22 cellular contexts compared by ENCODE assay signal in the genomic region with DNA sequence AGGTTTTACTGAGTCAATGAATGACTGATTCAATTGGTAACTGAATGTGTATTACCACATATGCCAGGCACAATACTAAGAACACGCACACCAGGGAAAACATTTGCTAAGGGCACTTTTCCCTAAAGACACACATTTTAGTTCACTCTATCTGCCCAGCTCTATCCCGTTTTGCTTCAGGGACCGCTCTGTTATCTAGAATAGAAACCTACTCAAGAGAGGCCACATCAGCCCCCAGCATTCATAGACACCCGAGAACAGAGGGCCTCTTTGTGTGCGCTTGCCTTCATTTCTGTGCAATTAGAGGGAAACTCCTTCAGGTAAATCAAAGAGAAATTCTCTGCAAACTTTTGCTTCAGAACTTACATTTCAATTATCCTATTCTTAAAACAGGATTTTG. TPM values are rescaled to one million over a fixed set of nuclear protein-coding genes. Genes with fewer than 3 reads are reported as not detected.
A peak's percentile ranks its signal among the peaks of the same experiment; 100 is the strongest.
DNase-seq lines count a peak whose midpoint lies in the region; ATAC-seq and TF ChIP-seq lines count a peak whose summit lies in the region.
"Had no signal": no experiment of that assay in that cellular context is flagged by ENCODE, and none has a peak within 500 bp of the region (broad histone marks: within the 10 kb centered on the region; RNA-seq: fewer than 3 reads in every experiment).

No MANE protein-coding gene starts in this region.

- DNase-seq in GM23338 (ENCODE audit: low spot score) (no peak), left kidney (ENCODE audit: low read depth, low spot score) (peak; percentile 34), testis (peak; percentile 37), NCI-H1105 (lab: John Stamatoyannopoulos, UW) (no peak), COR-L47 (lab: John Stamatoyannopoulos, UW) (no peak)
- DNase-seq: Caco-2; CD4-positive, CD25-positive, alpha-beta regulatory T cell; DMS 273 treated with DMSO at 0.1 percent for 48 hours; DMS79 treated with DMSO at 0.1 percent for 48 hours; H7; NCI-H1417 treated with DMSO at 0.1 percent for 48 hours; NCI-H187; PC-9; RPMI8226; SHP77 had no signal

- no peaks in the 10 kb centered on the region; the same call in 2 of the 3 replicates for H3K9me3 Mint-ChIP-seq in GM23338
- H3K9me3 Mint-ChIP-seq: CD4-positive, CD25-positive, alpha-beta regulatory T cell; IgD-negative memory B cell had no signal

- 0 out of 2 replicates have a peak overlapping the region, but pooled peaks have one; percentile 1 for H3K27ac Mint-ChIP-seq in GM23338
- H3K27ac Mint-ChIP-seq: B cell; CD4-positive, CD25-positive, alpha-beta regulatory T cell; IgD-negative memory B cell had no signal

- H3K9ac ChIP-seq in HUES64 (ENCODE audit: low read depth, low read length): no peak overlapping the region

- H3K4me3 Mint-ChIP-seq in GM23338: no peak overlapping the region
- H3K4me3 Mint-ChIP-seq: B cell; CD4-positive, CD25-positive, alpha-beta regulatory T cell; IgD-negative memory B cell had no signal

- H3K27me3 ChIP-seq in GM23338 (ENCODE audit: insufficient read depth): no peaks in the 10 kb centered on the region
- H3K27me3 ChIP-seq in HUES64 (ENCODE audit: insufficient read depth, low read length): no peaks in the 10 kb centered on the region
- H3K27me3 ChIP-seq in testis: no peaks in the 10 kb centered on the region

- no peaks in the 10 kb centered on the region for H3K36me3 ChIP-seq in GM23338 (ENCODE audit: insufficient read depth)
- no peaks in the 10 kb centered on the region for H3K36me3 ChIP-seq in HUES64 (ENCODE audit: insufficient read depth, low read length)
- no peaks in the 10 kb centered on the region for H3K36me3 ChIP-seq in testis (ENCODE audit: low read depth, missing control alignments)

- no peaks in the 10 kb centered on the region for H3K79me2 ChIP-seq in GM23338 (replicated peaks; ENCODE audit: insufficient read depth)

- H3K4me2 ChIP-seq in GM23338: no peak overlapping the region
- H3K4me2 ChIP-seq: A549, PC-9 had no signal

- intact Hi-C loops in testis (cut with DNase I; ENCODE audit: low total_unique reads): no loop called here

- no peak overlapping the region for H3K27ac ChIP-seq in GM23338 (ENCODE audit: low read depth)
- peak overlapping the region; percentile 22; the same call in 1 of the 2 replicates for H3K27ac ChIP-seq in HUES64 (ENCODE audit: low read depth, low read length)
- H3K27ac ChIP-seq in testis: peak overlapping the region in 1 of 2 donors; percentile 1
- H3K27ac ChIP-seq: A549, PC-9, SK-N-MC had no signal

- WGBS in HUES64: 93% methylated on average over 5 of the region's 5 CpGs
- 66 to 69% methylated on average over 5 of the region's 5 CpGs for whole genome bisulfite sequencing in testis, 2 donors

- no peak overlapping the region for H2AFZ ChIP-seq in GM23338
- H2AFZ ChIP-seq: PC-9 had no signal

- ATAC-seq in GM23338 (no peak), GM18867 (IDR thresholded peaks at IDR 0.05; ENCODE audit: unreplicated experiment) (no peak)
- ATAC-seq: A549, GM12878 had no signal

- H3K9me2 ChIP-seq in GM23338 (ENCODE audit: insufficient read depth): no peaks in the 10 kb centered on the region

- H3F3A ChIP-seq in GM23338 (replicated peaks; ENCODE audit: low read depth): no peaks in the 10 kb centered on the region

- H3K4me3 ChIP-seq in GM23338 (no peak overlapping the region), HUES64 (ENCODE audit: low read length) (no peak overlapping the region), testis (no peak overlapping the region)
- H3K4me3 ChIP-seq: A549, GM12878, PC-9, SK-N-MC had no signal

- H3K4me1 Mint-ChIP-seq in GM23338: peaks cover 24% of the 10 kb centered on the region

- H4K20me1 ChIP-seq in GM23338 (replicated peaks; ENCODE audit: insufficient read depth): no peaks in the 10 kb centered on the region

- H3K36me3 Mint-ChIP-seq in GM23338 (ENCODE audit: low read depth): no peaks in the 10 kb centered on the region
- H3K36me3 Mint-ChIP-seq: CD4-positive, CD25-positive, alpha-beta regulatory T cell had no signal

- TF ChIP-seq CTCF in GM23338 (conservative IDR thresholded peaks at IDR 0.05; ENCODE audit: low read depth in 2 of 2) (no peak), testis (IDR thresholded peaks at IDR 0.05) (no peak)

- no peak for TF ChIP-seq POLR2A in testis (IDR thresholded peaks at IDR 0.05)

- H3K9me3 ChIP-seq in HUES64 (ENCODE audit: insufficient read depth, low read depth, low read length): no peaks in the 10 kb centered on the region
- H3K9me3 ChIP-seq in testis: no peaks in the 10 kb centered on the region
- H3K9me3 ChIP-seq: A549, Caco-2 had no signal

- H3K4me1 ChIP-seq in GM23338 (ENCODE audit: insufficient read depth): peaks cover 6% of the 10 kb centered on the region; the same call in 1 of the 2 replicates
- H3K4me1 ChIP-seq in HUES64 (ENCODE audit: insufficient read depth, low read length): peaks cover 11% of the 10 kb centered on the region
- H3K4me1 ChIP-seq in testis: no peaks in the 10 kb centered on the region
- H3K4me1 ChIP-seq: A549, Caco-2 had no signal

- H3K27me3 Mint-ChIP-seq in GM23338 (ENCODE audit: insufficient read depth, low read depth, poor library complexity): no peaks in the 10 kb centered on the region
- H3K27me3 Mint-ChIP-seq: B cell; CD4-positive, CD25-positive, alpha-beta regulatory T cell had no signal

TF ChIP-seq in GM23338, 12 proteins besides CTCF, POLR2A, EP300 and RAD21:
- TF ChIP-seq CREB1 (CRISPR knock-in tag; IDR thresholded peaks at IDR 0.05; ENCODE audit: low read depth): no peak
- no peak for TF ChIP-seq JUNB (IDR thresholded peaks at IDR 0.05; ENCODE audit: unreplicated experiment)
- TF ChIP-seq, protein P1, sequence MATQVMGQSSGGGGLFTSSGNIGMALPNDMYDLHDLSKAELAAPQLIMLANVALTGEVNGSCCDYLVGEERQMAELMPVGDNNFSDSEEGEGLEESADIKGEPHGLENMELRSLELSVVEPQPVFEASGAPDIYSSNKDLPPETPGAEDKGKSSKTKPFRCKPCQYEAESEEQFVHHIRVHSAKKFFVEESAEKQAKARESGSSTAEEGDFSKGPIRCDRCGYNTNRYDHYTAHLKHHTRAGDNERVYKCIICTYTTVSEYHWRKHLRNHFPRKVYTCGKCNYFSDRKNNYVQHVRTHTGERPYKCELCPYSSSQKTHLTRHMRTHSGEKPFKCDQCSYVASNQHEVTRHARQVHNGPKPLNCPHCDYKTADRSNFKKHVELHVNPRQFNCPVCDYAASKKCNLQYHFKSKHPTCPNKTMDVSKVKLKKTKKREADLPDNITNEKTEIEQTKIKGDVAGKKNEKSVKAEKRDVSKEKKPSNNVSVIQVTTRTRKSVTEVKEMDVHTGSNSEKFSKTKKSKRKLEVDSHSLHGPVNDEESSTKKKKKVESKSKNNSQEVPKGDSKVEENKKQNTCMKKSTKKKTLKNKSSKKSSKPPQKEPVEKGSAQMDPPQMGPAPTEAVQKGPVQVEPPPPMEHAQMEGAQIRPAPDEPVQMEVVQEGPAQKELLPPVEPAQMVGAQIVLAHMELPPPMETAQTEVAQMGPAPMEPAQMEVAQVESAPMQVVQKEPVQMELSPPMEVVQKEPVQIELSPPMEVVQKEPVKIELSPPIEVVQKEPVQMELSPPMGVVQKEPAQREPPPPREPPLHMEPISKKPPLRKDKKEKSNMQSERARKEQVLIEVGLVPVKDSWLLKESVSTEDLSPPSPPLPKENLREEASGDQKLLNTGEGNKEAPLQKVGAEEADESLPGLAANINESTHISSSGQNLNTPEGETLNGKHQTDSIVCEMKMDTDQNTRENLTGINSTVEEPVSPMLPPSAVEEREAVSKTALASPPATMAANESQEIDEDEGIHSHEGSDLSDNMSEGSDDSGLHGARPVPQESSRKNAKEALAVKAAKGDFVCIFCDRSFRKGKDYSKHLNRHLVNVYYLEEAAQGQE (IDR thresholded peaks at IDR 0.05; ENCODE audit: unreplicated experiment): no peak
- TF ChIP-seq EZH2 (IDR thresholded peaks at IDR 0.05; ENCODE audit: low read depth, unreplicated experiment): no peak
- TF ChIP-seq ZNF114 (CRISPR knock-in tag; IDR thresholded peaks at IDR 0.05): no peak
- TF ChIP-seq ZNF331 (CRISPR knock-in tag; IDR thresholded peaks at IDR 0.05; ENCODE audit: low read depth): no peak
- no peak for TF ChIP-seq POLR2AphosphoS5 (IDR thresholded peaks at IDR 0.05; ENCODE audit: low read depth)
- no peak for TF ChIP-seq EZH2phosphoT487 (IDR thresholded peaks at IDR 0.05; ENCODE audit: unreplicated experiment)

RNA-seq across cellular contexts. Expression of a gene that starts 50.4 kb away (rescaled TPM):
- 6.7 and 8.3 TPM in 2 replicates for total RNA-seq in GM23338 (2014; rRNA removed; shearing (Covaris generic))
- polyA plus RNA-seq in GM23338 (2016; fragmentation: Nextera tagmentation; extraction: Ambion mirVana): 6.1 and 7.9 TPM in 2 replicates
- 8.0 TPM for polyA plus RNA-seq in HUES64 (2013, experiment 1 of 2)
- polyA plus RNA-seq in HUES64 (2013, experiment 2 of 2): 7.5 TPM
- total RNA-seq in testis: 10 to 100 TPM; 10.2 to 12.1 TPM
- 11.6 TPM for polyA plus RNA-seq in testis (ENCODE audit: insufficient read depth, low read depth, low replicate concordance)

RNA-seq across cellular contexts. Expression of a gene that starts 50.7 kb away (rescaled TPM):
- total RNA-seq in GM23338 (2014; rRNA removed; shearing (Covaris generic)): 15.7 and 30.6 TPM in 2 replicates
- 10.5 and 11.0 TPM in 2 replicates for polyA plus RNA-seq in GM23338 (2016; fragmentation: Nextera tagmentation; extraction: Ambion mirVana)
- polyA plus RNA-seq in HUES64 (2013, experiment 1 of 2): 12.8 TPM
- polyA plus RNA-seq in HUES64 (2013, experiment 2 of 2): 13.9 TPM
- 10 to 100 TPM; 15.2 to 17.5 TPM for total RNA-seq in testis
- 14.8 TPM for polyA plus RNA-seq in testis (ENCODE audit: insufficient read depth, low read depth, low replicate concordance)

Comparison
In these comparisons a context has a peak if more than half of its experiments do, and no peak if none do; other contexts are left out.
1. DNase-seq: peak in left kidney (single experiment) and testis (single experiment); none in GM23338 (single experiment), NCI-H1105 (single experiment) and COR-L47 (single experiment).